29 cellular contexts compared by ENCODE assay signal in genomic region chr16:87298857-87299465, GRCh38.
"Had no signal": no experiment of that assay in that cellular context is flagged by ENCODE, and none has a peak within 500 bp of the region (broad histone marks: within the 10 kb centered on the region; RNA-seq: fewer than 3 reads in every experiment).

No MANE protein-coding gene starts in this region.

- H3K4me3 Mint-ChIP-seq: naive thymus-derived CD4-positive, alpha-beta T cell; natural killer cell treated with Interleukin-12 subunit alpha and Interleukin-12 subunit beta and Interleukin-15 and Interleukin-18, amount 100 ng/mL, for 72 hours; stimulated activated naive CD8-positive, alpha-beta T cell treated with anti-CD3 and anti-CD28 coated beads, Interleukin-15, Interleukin-2, amounts not matched to agents 100 ng/mL and 50 ng/mL, for 24 hours; type B pancreatic cell had no signal

- H3K36me3 Mint-ChIP-seq: natural killer cell treated with Interleukin-12 subunit alpha and Interleukin-12 subunit beta and Interleukin-15 and Interleukin-18, amount 100 ng/mL, for 72 hours had no signal

- DNase-seq: heart right ventricle; kidney glomerular epithelial cell; left colon; left lung; lower lobe of right lung; mammary epithelial cell; mesendoderm; midbrain; mucosa of descending colon; naive thymus-derived CD4-positive, alpha-beta T cell; occipital lobe; ovary; retina; stimulated activated CD4-positive, alpha-beta T cell treated with anti-CD3 and anti-CD28 coated beads, Interleukin-12 subunit alpha, Interleukin-12 subunit beta, amount 100 ng/mL, for 4 hours; stimulated activated CD4-positive, alpha-beta T cell treated with anti-CD3 and anti-CD28 coated beads, Interleukin-15, amount 100 ng/mL, for 24 hours; stimulated activated CD4-positive, alpha-beta T cell treated with anti-CD3 and anti-CD28 coated beads, Interleukin-2, amount 100 ng/mL, for 24 hours; stimulated activated CD4-positive, alpha-beta T cell treated with anti-CD3 and anti-CD28 coated beads, Interleukin-4, amount 100 ng/mL, for 1 hour; stimulated activated naive CD4-positive, alpha-beta T cell; tibial artery; uterus had no signal

- H3K79me2 ChIP-seq: hepatocyte had no signal

- H3K4me3 ChIP-seq: heart right ventricle, hepatocyte, left lung, lower lobe of right lung, mucosa of descending colon, ovary, prostate gland, skin epidermis, suprapubic skin, thoracic aorta, tibial artery, uterus had no signal

- H3K27ac ChIP-seq: heart right ventricle, hepatocyte, left lung, lower lobe of right lung, neutrophil, ovary, prostate gland, skin epidermis, suprapubic skin, thoracic aorta, tibial artery, uterus had no signal

- H2AFZ ChIP-seq: hepatocyte had no signal

- H3K36me3 ChIP-seq: left lung, lower lobe of right lung, neutrophil, ovary, prostate gland, suprapubic skin, thoracic aorta, tibial artery, uterus had no signal

- H3K27me3 ChIP-seq: heart right ventricle, hepatocyte, left lung, neutrophil, ovary, suprapubic skin, tibial artery, uterus had no signal

- H3K27me3 Mint-ChIP-seq: natural killer cell treated with Interleukin-12 subunit alpha and Interleukin-12 subunit beta and Interleukin-15 and Interleukin-18, amount 100 ng/mL, for 72 hours; stimulated activated naive CD8-positive, alpha-beta T cell treated with anti-CD3 and anti-CD28 coated beads, Interleukin-15, Interleukin-2, amounts not matched to agents 100 ng/mL and 50 ng/mL, for 24 hours had no signal

- ATAC-seq: left colon; left lung; mucosa of descending colon; naive thymus-derived CD4-positive, alpha-beta T cell had no signal

- H3K27ac Mint-ChIP-seq: natural killer cell treated with Interleukin-12 subunit alpha and Interleukin-12 subunit beta and Interleukin-15 and Interleukin-18, amount 100 ng/mL, for 72 hours; stimulated activated naive CD8-positive, alpha-beta T cell treated with anti-CD3 and anti-CD28 coated beads, Interleukin-15, Interleukin-2, amounts not matched to agents 100 ng/mL and 50 ng/mL, for 24 hours; type B pancreatic cell had no signal

- H3K9me3 ChIP-seq: heart right ventricle, left lung, lower lobe of right lung, mucosa of descending colon, neutrophil, ovary, prostate gland, suprapubic skin, thoracic aorta, tibial artery, uterus had no signal

- H3K4me2 ChIP-seq: hepatocyte had no signal

- H3K4me1 ChIP-seq: heart right ventricle, left lung, lower lobe of right lung, prostate gland, suprapubic skin, tibial artery, uterus had no signal

- H3K9me3 Mint-ChIP-seq: natural killer cell treated with Interleukin-12 subunit alpha and Interleukin-12 subunit beta and Interleukin-15 and Interleukin-18, amount 100 ng/mL, for 72 hours; stimulated activated naive CD8-positive, alpha-beta T cell treated with anti-CD3 and anti-CD28 coated beads, Interleukin-15, Interleukin-2, amounts not matched to agents 100 ng/mL and 50 ng/mL, for 24 hours; type B pancreatic cell had no signal
